In the genomic region with DNA sequence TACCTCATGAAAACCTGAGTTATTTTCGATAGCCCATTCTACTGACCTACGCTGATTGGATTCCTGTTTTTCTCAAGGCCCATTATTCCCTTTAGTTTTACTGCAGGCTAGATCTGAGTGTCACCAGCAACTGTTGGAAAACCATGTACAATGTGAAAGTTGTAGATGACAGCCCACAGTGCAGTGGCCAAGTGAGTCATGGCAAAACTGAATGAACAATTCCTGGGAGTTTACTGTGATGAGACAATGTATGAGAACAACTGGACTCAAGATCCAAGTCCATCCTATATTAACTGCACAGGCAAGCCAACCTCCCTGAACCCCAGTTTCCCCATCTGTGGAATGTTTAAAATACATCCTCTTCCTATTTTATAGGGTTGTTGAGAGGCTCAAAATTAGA, we compare ENCODE assay signal across 26 cellular contexts. TPM values are rescaled to one million over a fixed set of nuclear protein-coding genes. Genes with fewer than 3 reads are reported as not detected.
DNase-seq lines count a peak whose midpoint lies in the region; ATAC-seq, FAIRE-seq and TF ChIP-seq lines count a peak whose summit lies in the region.
"Had no signal": no experiment of that assay in that cellular context is flagged by ENCODE, and none has a peak within 500 bp of the region (broad histone marks: within the 10 kb centered on the region; RNA-seq: fewer than 3 reads in every experiment).

No MANE protein-coding gene starts in this region.

- BruUV-seq in mammary epithelial cell (replicated peaks; lab: Mats Ljungman, UMichigan): no TSS peak
- BruUV-seq in HepG2 (replicated peaks; lab: Mats Ljungman, UMichigan): no TSS peak

- H2AFZ ChIP-seq in mammary epithelial cell (ENCODE audit: low read depth, low read length) (no peak overlapping the region), HepG2 (ENCODE audit: low read length) (no peak overlapping the region)

- H3K36me3 ChIP-seq in mammary epithelial cell (ENCODE audit: insufficient read depth, low read length) (no peaks in the 10 kb centered on the region), breast epithelium (no peaks in the 10 kb centered on the region), HepG2 (replicated peaks in 1 of 2; ENCODE audit: control insufficient read depth in 1 of 2, insufficient read depth in 2 of 2, low read length in 2 of 2) (no peaks in the 10 kb centered on the region)

- peaks cover 23% of the 10 kb centered on the region for H3K4me1 ChIP-seq in mammary epithelial cell (ENCODE audit: insufficient read depth, low read length)
- no peaks in the 10 kb centered on the region for H3K4me1 ChIP-seq in breast epithelium
- peaks cover 20% of the 10 kb centered on the region for H3K4me1 ChIP-seq in HepG2 (ENCODE audit: insufficient read depth, low read length)

- no peak for TF ChIP-seq RAD21 in HepG2 (CRISPR knock-in tag; IDR thresholded peaks at IDR 0.05)

- intact Hi-C loops in mammary epithelial cell (cut with micrococcal nuclease) (loop anchor here (5.0 kb wide), 1 partner anchor 108 kb away; no protein-coding TSS in a partner anchor), breast epithelium (cut with DNase I; ENCODE audit: low total_unique reads) (no loop called here), HepG2 (cut with micrococcal nuclease; ENCODE audit: unreplicated experiment) (loop anchor here (1.0 kb wide), 1 partner anchor 106 kb away; no protein-coding TSS in a partner anchor)

- in situ Hi-C loops in mammary epithelial cell (cut with MboI; ENCODE audit: low sequenced_read_pairs in 2 of 2): no loop called here
- in situ Hi-C loops in HepG2 (cut with HindIII; ENCODE audit: extremely low pct_ligation_motif_present, low pct_unique_long_range_greater_than_20kb): loop anchor here (25.0 kb wide), 1 partner anchor 108 kb away; no protein-coding TSS in a partner anchor

- WGBS in mammary epithelial cell (ENCODE audit: low coverage, missing lambda C conversion rate): 94% methylated on average over 2 of the region's 2 CpGs
- WGBS in HepG2 (ENCODE audit: low lambda C conversion rate): 78% methylated on average over 2 of the region's 2 CpGs

- POLR2A ChIA-PET in HepG2 (lab: Yijun Ruan, JAX): no interaction called here

- no peaks in the 10 kb centered on the region for H3K79me2 ChIP-seq in mammary epithelial cell (ENCODE audit: insufficient read depth, low read length)
- no peaks in the 10 kb centered on the region for H3K79me2 ChIP-seq in HepG2 (ENCODE audit: insufficient read depth, low read length)

- H4K20me1 ChIP-seq in mammary epithelial cell (ENCODE audit: insufficient read depth, low read length): no peaks in the 10 kb centered on the region
- H4K20me1 ChIP-seq in HepG2 (ENCODE audit: insufficient read depth, low read length): no peaks in the 10 kb centered on the region

- TF ChIP-seq EP300 in HepG2 (IDR thresholded peaks at IDR 0.05; ENCODE audit: low read depth in 2 of 2, low read length in 2 of 2) (no peak), HepG2 (CRISPR knock-in tag; IDR thresholded peaks at IDR 0.05; ENCODE audit: borderline replicate concordance) (no peak)

- H3K27me3 ChIP-seq in mammary epithelial cell (ENCODE audit: insufficient read depth, low read length) (no peaks in the 10 kb centered on the region), breast epithelium (peaks cover 0 to 30% of the 10 kb centered on the region in 2 donors), HepG2 (ENCODE audit: control insufficient read depth in 1 of 2, insufficient read depth in 2 of 2, low read length in 2 of 2) (peaks cover 1 to 26% of the 10 kb centered on the region in 2 experiments; a peak in 3 of 5 replicates)

- no peak overlapping the region for H3K9ac ChIP-seq in mammary epithelial cell (ENCODE audit: insufficient read depth, low read length)
- no peak overlapping the region for H3K9ac ChIP-seq in HepG2 (ENCODE audit: insufficient read depth, low read depth, low read length)

- FAIRE-seq in HepG2 (lab: Jason Lieb, UNC) (no peak), urothelium cell line (lab: Jason Lieb, UNC) (no peak), GM19239 (lab: Jason Lieb, UNC) (no peak)
- FAIRE-seq: H1 had no signal

- H3K4me2 ChIP-seq in mammary epithelial cell (ENCODE audit: insufficient read depth, low read depth, low read length) (no peak overlapping the region), HepG2 (ENCODE audit: low read depth, low read length) (no peak overlapping the region)

- ATAC-seq in HepG2: peak; percentile 34; the same call in 1 of the 3 replicates
- ATAC-seq in GM21515 (IDR thresholded peaks at IDR 0.05; ENCODE audit: unreplicated experiment): no peak
- ATAC-seq: SK-N-SH treated with all-trans-retinoic acid at 6 μM for 48 hours had no signal

- H3K9me3 ChIP-seq in mammary epithelial cell (replicated peaks; ENCODE audit: insufficient read depth, low read length) (no peaks in the 10 kb centered on the region), breast epithelium (no peaks in the 10 kb centered on the region), HepG2 (ENCODE audit: low read length) (no peaks in the 10 kb centered on the region)

- CTCF ChIA-PET in mammary epithelial cell (lab: Charles Lee; ENCODE audit: low non-redundant PET): no interaction called here
- CTCF ChIA-PET in HepG2 (lab: Yijun Ruan, JAX; ENCODE audit: low intra/inter-chr PET ratio, low total read pairs): no interaction called here

- DNase-seq in mammary epithelial cell (peak; percentile 34), breast epithelium (ENCODE audit: low spot score in 2 of 2) (no peak), caudate nucleus (lab: John Stamatoyannopoulos, UW) (no peak), HepG2 (ENCODE audit: low spot score) (no peak), urothelium cell line (ENCODE audit: low spot score) (peak; percentile 13), NCI-H2196 (lab: John Stamatoyannopoulos, UW; ENCODE audit: unreplicated experiment) (no peak), GM19239 (ENCODE audit: insufficient read length, low spot score) (no peak)
- DNase-seq: AML-193, DMS79 treated with DMSO at 0.1 percent for 48 hours, Karpas-422, MM.1S, NCI-H1092, NCI-H146, NCI-H2081, NCI-H524, NCI-H82, OCI-M1, RPMI8226, SHP77 treated with DMSO at 0.1 percent for 48 hours had no signal

- no peak for TF ChIP-seq CTCF in mammary epithelial cell (conservative IDR thresholded peaks at IDR 0.05 in 1 of 2, IDR thresholded peaks at IDR 0.05 in 1 of 2; ENCODE audit: extremely low read depth in 1 of 2, insufficient read depth in 1 of 2, low read depth in 1 of 2, low read length in 2 of 2)
- TF ChIP-seq CTCF in breast epithelium (IDR thresholded peaks at IDR 0.05): no peak
- no peak for TF ChIP-seq CTCF in HepG2 (CRISPR knock-in tag; IDR thresholded peaks at IDR 0.05)

- TF ChIP-seq POLR2A in breast epithelium (IDR thresholded peaks at IDR 0.05) (no peak), HepG2 (IDR thresholded peaks at IDR 0.05; ENCODE audit: insufficient read depth in 1 of 2, low read depth in 2 of 2, low read length in 2 of 2) (no peak)

- dilution Hi-C loops in mammary epithelial cell (cut with HindIII; ENCODE audit: low sequenced_read_pairs): no loop called here

- H3K4me3 ChIP-seq in mammary epithelial cell (replicated peaks in 1 of 3; ENCODE audit: insufficient read depth in 1 of 3, low read depth in 2 of 3, low read length in 3 of 3) (no peak overlapping the region), breast epithelium (no peak overlapping the region), HepG2 (replicated peaks in 1 of 3; ENCODE audit: insufficient read depth in 1 of 3, low read depth in 2 of 3, low read length in 3 of 3) (no peak overlapping the region)

- H3K27ac ChIP-seq in mammary epithelial cell (ENCODE audit: insufficient read depth, low read depth, low read length) (no peak overlapping the region), breast epithelium (no peak overlapping the region), caudate nucleus (ENCODE audit: low read depth, low read length) (peak overlapping the region; percentile 33), HepG2 (ENCODE audit: extremely low read length, insufficient read depth, low read length) (no peak overlapping the region)
- H3K27ac ChIP-seq: 22Rv1 had no signal

TF ChIP-seq in HepG2, 621 proteins besides CTCF, POLR2A, EP300 and RAD21 (continues in another document):
- no peak for TF ChIP-seq ZNF567 (CRISPR knock-in tag; IDR thresholded peaks at IDR 0.05; ENCODE audit: borderline replicate concordance)
- TF ChIP-seq NFIC (IDR thresholded peaks at IDR 0.05; ENCODE audit: low read length): no peak
- peak; percentile 77; the same call in 1 of the 2 replicates for TF ChIP-seq ZNF24 (IDR thresholded peaks at IDR 0.05)

RNA-seq across cellular contexts. Expression of gene GDA, which starts 4.1 kb away (rescaled TPM):
- total RNA-seq in mammary epithelial cell (not detected), breast epithelium (1 to 10 TPM in 2 of 3 donors, not detected in 1; 1.3 to 3.0 TPM), HepG2 (2016; rRNA removed; fragmentation: Illumina TruSeq; extraction: Trizol) (0.15 and 0.21 TPM in 2 replicates)
- polyA plus RNA-seq in mammary epithelial cell (0.01 TPM), HepG2 (2011; rRNA removed) (0.99 and 1.5 TPM in 2 replicates)
- not detected for polyA minus RNA-seq in mammary epithelial cell
- not detected in 2 replicates for total RNA-seq in HepG2 (2016; cell fraction: cytosol; rRNA removed; fragmentation: Illumina TruSeq; extraction: Trizol; ENCODE audit: low read depth)
- 0.15 and 0.19 TPM in 2 replicates for total RNA-seq in HepG2 (2016; cell fraction: insoluble cytoplasmic fraction; rRNA removed; fragmentation: Illumina TruSeq; extraction: Trizol)
- 0.09 TPM in 1 of 2 replicates, not detected in the other for total RNA-seq in HepG2 (2016; cell fraction: membrane; rRNA removed; fragmentation: Illumina TruSeq; extraction: Trizol)
- total RNA-seq in HepG2 (2016; cell fraction: nucleus; rRNA removed; fragmentation: Illumina TruSeq; extraction: Trizol): 0.31 TPM in 1 of 2 replicates, not detected in the other
- polyA plus RNA-seq in HepG2 (2011; cell fraction: cytosol; rRNA removed): 0.28 and 0.67 TPM in 2 replicates
- polyA plus RNA-seq in HepG2 (2011; cell fraction: nucleus; rRNA removed): 1.0 and 1.9 TPM in 2 replicates
- 0.93 and 1.2 TPM in 2 replicates for polyA plus RNA-seq in HepG2 (2012)
- not detected in 2 replicates for polyA plus RNA-seq in HepG2 (2016; cell fraction: cytosol; fragmentation: Illumina TruSeq; extraction: Trizol; ENCODE audit: low read depth)
- polyA plus RNA-seq in HepG2 (2016; cell fraction: insoluble cytoplasmic fraction; fragmentation: Illumina TruSeq; extraction: Trizol; ENCODE audit: low read depth): 0.12 and 0.17 TPM in 2 replicates
- polyA plus RNA-seq in HepG2 (2016; cell fraction: membrane; fragmentation: Illumina TruSeq; extraction: Trizol; ENCODE audit: low read depth): not detected in 2 replicates
- 0.25 and 0.31 TPM in 2 replicates for polyA plus RNA-seq in HepG2 (2016; cell fraction: nucleus; fragmentation: Illumina TruSeq; extraction: Trizol; ENCODE audit: insufficient read depth, low read depth)
- 0.94 and 75.0 TPM in 2 replicates for polyA minus RNA-seq in HepG2 (2011; rRNA and poly(A)+ RNA removed; ENCODE audit: low replicate concordance)
- 1.1 and 2.5 TPM in 2 replicates for polyA minus RNA-seq in HepG2 (2011; cell fraction: cytosol; rRNA and poly(A)+ RNA removed)
- 3.5 and 4.4 TPM in 2 replicates for polyA minus RNA-seq in HepG2 (2011; cell fraction: nucleus; rRNA and poly(A)+ RNA removed)
- total RNA-seq: G401 had no signal
- polyA plus RNA-seq: CD14-positive monocyte, IgD-negative memory B cell had no signal

Comparison
In these comparisons a context has a peak if more than half of its experiments do, and no peak if none do; other contexts are left out.
1. DNase-seq: peak in mammary epithelial cell (single experiment) and urothelium cell line (single experiment); none in breast epithelium (0 of 2), caudate nucleus (0 of 61), HepG2 (single experiment), NCI-H2196 (single experiment) and GM19239 (single experiment).